In genomic region chr9:105447386-105447813, GRCh38 we compare ENCODE assay signal across 8 cellular contexts. TPM values are rescaled to one million over a fixed set of nuclear protein-coding genes. Genes with fewer than 3 reads are reported as not detected.
A peak's percentile ranks its signal among the peaks of the same experiment; 100 is the strongest.
DNase-seq lines count a peak whose midpoint lies in the region; ATAC-seq lines count a peak whose summit lies in the region.

No MANE protein-coding gene starts in this region.

- DNase-seq in T-helper 1 cell, result no peak
- DNase-seq in superior temporal gyrus (ENCODE audit: extremely low spot score), result peak; percentile 27
- no peak for DNase-seq in central memory CD4-positive, alpha-beta T cell
- no peak for DNase-seq in AG20443 (ENCODE audit: low spot score)
- no peak for DNase-seq in activated CD4-positive, CD25-positive, alpha-beta regulatory T cell treated with anti-CD3 and anti-CD28 coated beads, Interleukin-2, amount 50 U/mL, for 72 hours

- H3K27ac ChIP-seq in iPS-20b (ENCODE audit: low read length), result no peak overlapping the region

- peaks cover 16% of the 10 kb centered on the region for H3K4me1 Mint-ChIP-seq in T-helper 1 cell treated with Interleukin-12 subunit alpha and Interleukin-12 subunit beta and Interleukin-4 antibody, amounts not matched to agents 30 μg/mL and 1 μg/mL, for 36 hours (ENCODE audit: low read depth)
- H3K4me1 Mint-ChIP-seq in activated T-helper 17 cell treated with anti-CD3 and anti-CD28 coated beads, Interleukin-2, amount 50 U/mL, for 72 hours, result no peaks in the 10 kb centered on the region

- peak overlapping the region; percentile 69 for H3K27ac Mint-ChIP-seq in T-helper 1 cell treated with Interleukin-12 subunit alpha and Interleukin-12 subunit beta and Interleukin-4 antibody, amounts not matched to agents 30 μg/mL and 1 μg/mL, for 36 hours
- peak overlapping the region; percentile 66 for H3K27ac Mint-ChIP-seq in activated T-helper 17 cell treated with anti-CD3 and anti-CD28 coated beads, Interleukin-2, amount 50 U/mL, for 72 hours

- no peaks in the 10 kb centered on the region for H3K27me3 ChIP-seq in iPS-20b (ENCODE audit: insufficient read depth, low read length)

- H3K9ac ChIP-seq in iPS-20b (ENCODE audit: low read depth, low read length), result peak overlapping the region; percentile 85; the same call in 1 of the 2 replicates

- no peaks in the 10 kb centered on the region for H3K9me3 ChIP-seq in iPS-20b (ENCODE audit: insufficient read depth, low read depth, low read length)

- H3K4me3 ChIP-seq in iPS-20b (ENCODE audit: low read length), result peak overlapping the region; percentile 76

- no peak for ATAC-seq in activated T-helper 17 cell treated with anti-CD3 and anti-CD28 coated beads, Interleukin-2, amount 50 U/mL, for 72 hours (replicated peaks)

- 0 out of 2 replicates have a peak, but pooled peaks cover 8% of the 10 kb centered on the region for H3K4me1 ChIP-seq in iPS-20b (ENCODE audit: insufficient read depth, low read length)

- H3K9me3 Mint-ChIP-seq in T-helper 1 cell treated with Interleukin-12 subunit alpha and Interleukin-12 subunit beta and Interleukin-4 antibody, amounts not matched to agents 30 μg/mL and 1 μg/mL, for 36 hours, result no peaks in the 10 kb centered on the region
- H3K9me3 Mint-ChIP-seq in activated T-helper 17 cell treated with anti-CD3 and anti-CD28 coated beads, Interleukin-2, amount 50 U/mL, for 72 hours, result no peaks in the 10 kb centered on the region

- peaks cover 14% of the 10 kb centered on the region for H3K27me3 Mint-ChIP-seq in T-helper 1 cell treated with Interleukin-12 subunit alpha and Interleukin-12 subunit beta and Interleukin-4 antibody, amounts not matched to agents 30 μg/mL and 1 μg/mL, for 36 hours (ENCODE audit: low read depth)
- no peaks in the 10 kb centered on the region for H3K27me3 Mint-ChIP-seq in activated T-helper 17 cell treated with anti-CD3 and anti-CD28 coated beads, Interleukin-2, amount 50 U/mL, for 72 hours

- H3K36me3 Mint-ChIP-seq in T-helper 1 cell treated with Interleukin-12 subunit alpha and Interleukin-12 subunit beta and Interleukin-4 antibody, amounts not matched to agents 30 μg/mL and 1 μg/mL, for 36 hours (ENCODE audit: low read depth), result no peaks in the 10 kb centered on the region
- no peaks in the 10 kb centered on the region for H3K36me3 Mint-ChIP-seq in activated T-helper 17 cell treated with anti-CD3 and anti-CD28 coated beads, Interleukin-2, amount 50 U/mL, for 72 hours (ENCODE audit: low read depth)

- peak overlapping the region; percentile 85 for H3K4me3 Mint-ChIP-seq in T-helper 1 cell treated with Interleukin-12 subunit alpha and Interleukin-12 subunit beta and Interleukin-4 antibody, amounts not matched to agents 30 μg/mL and 1 μg/mL, for 36 hours
- peak overlapping the region; percentile 87 for H3K4me3 Mint-ChIP-seq in activated T-helper 17 cell treated with anti-CD3 and anti-CD28 coated beads, Interleukin-2, amount 50 U/mL, for 72 hours

- no peaks in the 10 kb centered on the region for H3K36me3 ChIP-seq in iPS-20b (ENCODE audit: insufficient read depth, low read depth, low read length)

RNA-seq across cellular contexts. Expression of gene FSD1L, which starts 0.4 kb away (rescaled TPM):
- 1 to 10 TPM; 3.4 to 4.6 TPM for total RNA-seq in activated T-helper 17 cell treated with anti-CD3 and anti-CD28 coated beads, Interleukin-2, amount 50 U/mL, for 72 hours
